ENCODE assay signal across 1 cellular context in the genomic region with DNA sequence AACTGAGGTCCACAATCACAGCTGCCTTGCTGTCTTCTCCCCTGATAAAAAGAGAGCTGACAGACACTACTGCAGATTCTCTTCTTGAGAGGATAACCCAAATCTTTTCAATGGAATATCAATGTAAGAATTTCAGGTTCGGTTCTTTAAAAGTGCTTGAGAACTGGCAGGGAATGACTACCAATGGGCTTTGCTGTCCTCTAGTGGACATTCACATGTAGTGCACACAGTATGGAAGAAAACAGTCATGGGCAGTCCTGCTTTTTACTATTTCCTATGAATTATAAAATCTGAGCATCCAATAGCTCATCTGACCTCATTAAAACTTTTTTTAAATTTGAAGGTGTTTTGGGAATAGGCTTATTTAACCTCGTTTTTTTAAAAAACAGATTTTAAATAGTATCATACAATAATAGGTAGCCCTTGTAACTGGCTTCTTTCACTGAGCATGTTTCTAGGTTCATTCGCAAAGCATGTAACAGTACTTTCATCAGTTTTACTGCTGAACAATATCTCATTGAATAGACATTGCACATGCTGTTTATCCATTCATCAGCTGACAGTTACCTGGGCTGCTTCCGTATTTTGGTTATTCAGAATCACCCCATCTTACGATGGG.
TF ChIP-seq lines count a peak whose summit lies in the region.

No MANE protein-coding gene starts in this region.

TF ChIP-seq in GM23338, 12 proteins besides CTCF, POLR2A, EP300 and RAD21 (continued from another document):
- TF ChIP-seq, protein P1, sequence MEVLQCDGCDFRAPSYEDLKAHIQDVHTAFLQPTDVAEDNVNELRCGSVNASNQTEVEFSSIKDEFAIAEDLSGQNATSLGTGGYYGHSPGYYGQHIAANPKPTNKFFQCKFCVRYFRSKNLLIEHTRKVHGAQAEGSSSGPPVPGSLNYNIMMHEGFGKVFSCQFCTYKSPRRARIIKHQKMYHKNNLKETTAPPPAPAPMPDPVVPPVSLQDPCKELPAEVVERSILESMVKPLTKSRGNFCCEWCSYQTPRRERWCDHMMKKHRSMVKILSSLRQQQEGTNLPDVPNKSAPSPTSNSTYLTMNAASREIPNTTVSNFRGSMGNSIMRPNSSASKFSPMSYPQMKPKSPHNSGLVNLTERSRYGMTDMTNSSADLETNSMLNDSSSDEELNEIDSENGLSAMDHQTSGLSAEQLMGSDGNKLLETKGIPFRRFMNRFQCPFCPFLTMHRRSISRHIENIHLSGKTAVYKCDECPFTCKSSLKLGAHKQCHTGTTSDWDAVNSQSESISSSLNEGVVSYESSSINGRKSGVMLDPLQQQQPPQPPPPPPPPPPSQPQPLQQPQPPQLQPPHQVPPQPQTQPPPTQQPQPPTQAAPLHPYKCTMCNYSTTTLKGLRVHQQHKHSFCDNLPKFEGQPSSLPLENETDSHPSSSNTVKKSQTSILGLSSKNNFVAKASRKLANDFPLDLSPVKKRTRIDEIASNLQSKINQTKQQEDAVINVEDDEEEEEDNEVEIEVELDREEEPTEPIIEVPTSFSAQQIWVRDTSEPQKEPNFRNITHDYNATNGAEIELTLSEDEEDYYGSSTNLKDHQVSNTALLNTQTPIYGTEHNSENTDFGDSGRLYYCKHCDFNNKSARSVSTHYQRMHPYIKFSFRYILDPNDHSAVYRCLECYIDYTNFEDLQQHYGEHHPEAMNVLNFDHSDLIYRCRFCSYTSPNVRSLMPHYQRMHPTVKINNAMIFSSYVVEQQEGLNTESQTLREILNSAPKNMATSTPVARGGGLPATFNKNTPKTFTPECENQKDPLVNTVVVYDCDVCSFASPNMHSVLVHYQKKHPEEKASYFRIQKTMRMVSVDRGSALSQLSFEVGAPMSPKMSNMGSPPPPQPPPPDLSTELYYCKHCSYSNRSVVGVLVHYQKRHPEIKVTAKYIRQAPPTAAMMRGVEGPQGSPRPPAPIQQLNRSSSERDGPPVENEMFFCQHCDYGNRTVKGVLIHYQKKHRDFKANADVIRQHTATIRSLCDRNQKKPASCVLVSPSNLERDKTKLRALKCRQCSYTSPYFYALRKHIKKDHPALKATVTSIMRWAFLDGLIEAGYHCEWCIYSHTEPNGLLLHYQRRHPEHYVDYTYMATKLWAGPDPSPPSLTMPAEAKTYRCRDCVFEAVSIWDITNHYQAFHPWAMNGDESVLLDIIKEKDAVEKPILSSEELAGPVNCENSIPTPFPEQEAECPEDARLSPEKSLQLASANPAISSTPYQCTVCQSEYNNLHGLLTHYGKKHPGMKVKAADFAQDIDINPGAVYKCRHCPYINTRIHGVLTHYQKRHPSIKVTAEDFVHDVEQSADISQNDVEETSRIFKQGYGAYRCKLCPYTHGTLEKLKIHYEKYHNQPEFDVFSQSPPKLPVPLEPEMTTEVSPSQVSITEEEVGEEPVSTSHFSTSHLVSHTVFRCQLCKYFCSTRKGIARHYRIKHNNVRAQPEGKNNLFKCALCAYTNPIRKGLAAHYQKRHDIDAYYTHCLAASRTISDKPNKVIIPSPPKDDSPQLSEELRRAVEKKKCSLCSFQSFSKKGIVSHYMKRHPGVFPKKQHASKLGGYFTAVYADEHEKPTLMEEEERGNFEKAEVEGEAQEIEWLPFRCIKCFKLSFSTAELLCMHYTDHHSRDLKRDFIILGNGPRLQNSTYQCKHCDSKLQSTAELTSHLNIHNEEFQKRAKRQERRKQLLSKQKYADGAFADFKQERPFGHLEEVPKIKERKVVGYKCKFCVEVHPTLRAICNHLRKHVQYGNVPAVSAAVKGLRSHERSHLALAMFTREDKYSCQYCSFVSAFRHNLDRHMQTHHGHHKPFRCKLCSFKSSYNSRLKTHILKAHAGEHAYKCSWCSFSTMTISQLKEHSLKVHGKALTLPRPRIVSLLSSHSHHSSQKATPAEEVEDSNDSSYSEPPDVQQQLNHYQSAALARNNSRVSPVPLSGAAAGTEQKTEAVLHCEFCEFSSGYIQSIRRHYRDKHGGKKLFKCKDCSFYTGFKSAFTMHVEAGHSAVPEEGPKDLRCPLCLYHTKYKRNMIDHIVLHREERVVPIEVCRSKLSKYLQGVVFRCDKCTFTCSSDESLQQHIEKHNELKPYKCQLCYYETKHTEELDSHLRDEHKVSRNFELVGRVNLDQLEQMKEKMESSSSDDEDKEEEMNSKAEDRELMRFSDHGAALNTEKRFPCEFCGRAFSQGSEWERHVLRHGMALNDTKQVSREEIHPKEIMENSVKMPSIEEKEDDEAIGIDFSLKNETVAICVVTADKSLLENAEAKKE (CRISPR knock-in tag; IDR thresholded peaks at IDR 0.05): no peak
TF ChIP-seq in GM23338: peak in this region for 0.
